In the genomic region with DNA sequence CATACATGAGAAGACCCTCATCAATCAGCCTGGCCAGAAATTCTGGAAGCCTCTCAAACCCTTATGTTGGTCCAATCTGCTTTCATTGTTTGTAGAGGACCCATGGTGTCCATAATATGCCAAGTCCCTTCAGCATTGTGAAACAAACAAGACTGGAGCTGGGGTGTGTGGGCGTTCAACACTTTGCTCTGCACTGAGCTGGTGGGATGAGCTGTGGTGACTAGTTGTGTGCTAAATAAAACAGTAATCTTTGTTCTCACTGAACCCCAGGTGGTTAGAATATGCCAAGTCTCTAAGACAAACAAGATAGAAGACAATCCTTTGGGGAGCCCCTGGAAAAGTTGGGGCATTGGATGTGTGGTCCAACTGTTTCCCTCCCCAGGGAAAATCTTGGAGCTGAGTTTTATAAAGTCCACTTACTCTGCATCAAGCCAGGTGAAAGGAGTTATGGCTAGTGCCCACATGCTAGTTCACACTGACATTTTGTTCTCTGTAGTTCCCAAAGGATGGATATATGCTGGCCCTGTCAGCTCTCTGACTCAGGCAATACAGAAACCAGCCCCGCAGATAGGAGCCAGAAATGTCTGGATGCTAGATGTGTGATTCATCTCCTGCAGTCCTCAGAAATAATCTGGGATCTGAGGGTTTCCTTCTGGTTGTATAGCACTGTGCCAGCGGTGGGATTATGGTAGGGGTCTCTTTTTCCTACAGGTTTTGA, we compare ENCODE assay signal across 18 cellular contexts.
DNase-seq lines count a peak whose midpoint lies in the region; ATAC-seq and TF ChIP-seq lines count a peak whose summit lies in the region.
"Had no signal": no experiment of that assay in that cellular context is flagged by ENCODE, and none has a peak within 500 bp of the region (broad histone marks: within the 10 kb centered on the region; RNA-seq: fewer than 3 reads in every experiment).

No MANE protein-coding gene starts in this region.

- no peak overlapping the region for H3K27ac Mint-ChIP-seq in GM23338
- H3K27ac Mint-ChIP-seq: brain; naive thymus-derived CD8-positive, alpha-beta T cell; T-helper 2 cell treated with Interferon-gamma antibody and Interleukin-4, amounts not matched to agents 5 μg/mL and 100 μg/mL, for 36 hours had no signal

- H3F3A ChIP-seq in GM23338 (replicated peaks; ENCODE audit: low read depth), result no peaks in the 10 kb centered on the region

- no peaks in the 10 kb centered on the region for H3K36me3 ChIP-seq in GM23338 (ENCODE audit: insufficient read depth)
- H3K36me3 ChIP-seq: lower lobe of right lung, stomach had no signal

- TF ChIP-seq CTCF in AG04450 (IDR thresholded peaks at IDR 0.05; ENCODE audit: low read depth, low read length) (no peak), astrocyte of the spinal cord (IDR thresholded peaks at IDR 0.05; ENCODE audit: low read depth, low read length) (no peak), GM23338 (conservative IDR thresholded peaks at IDR 0.05; ENCODE audit: low read depth in 2 of 2) (no peak)

- H3K79me2 ChIP-seq in GM23338 (replicated peaks; ENCODE audit: insufficient read depth), result no peaks in the 10 kb centered on the region

- DNase-seq in AG04450 (ENCODE audit: low read depth, low spot score) (peak; percentile 38), HT1080 (ENCODE audit: low read depth) (peak; percentile 71), astrocyte of the spinal cord (ENCODE audit: low read depth, low spot score) (peak; percentile 66), hepatic stellate cell (ENCODE audit: low spot score) (peak; percentile 61), GM23338 (ENCODE audit: low spot score) (no peak), NCI-H2029 treated with DMSO at 0.1 percent for 48 hours (lab: John Stamatoyannopoulos, UW) (no peak)
- DNase-seq: ACHN; activated CD4-positive, alpha-beta T cell treated with anti-CD3 and anti-CD28 coated beads for 1 hour; activated effector memory CD4-positive, alpha-beta T cell treated with anti-CD3 and anti-CD28 coated beads, Interleukin-2, amount 50 U/mL, for 16 hours; effector CD8-positive, alpha-beta T cell; lower lobe of right lung; naive thymus-derived CD8-positive, alpha-beta T cell; NCI-H1436; stomach had no signal

- H3K4me2 ChIP-seq in GM23338, result no peak overlapping the region

- CTCF ChIA-PET in AG04450 (lab: Charles Lee), result no interaction called here

- H3K27me3 Mint-ChIP-seq in GM23338 (ENCODE audit: insufficient read depth, low read depth, poor library complexity), result no peaks in the 10 kb centered on the region
- H3K27me3 Mint-ChIP-seq: brain had no signal

- no peaks in the 10 kb centered on the region for H3K36me3 Mint-ChIP-seq in GM23338 (ENCODE audit: low read depth)
- H3K36me3 Mint-ChIP-seq: brain had no signal

- H3K9me3 Mint-ChIP-seq in GM23338, result no peaks in the 10 kb centered on the region
- H3K9me3 Mint-ChIP-seq: T-helper 2 cell treated with Interferon-gamma antibody and Interleukin-4, amounts not matched to agents 5 μg/mL and 100 μg/mL, for 36 hours had no signal

- H3K4me1 Mint-ChIP-seq in GM23338, result no peaks in the 10 kb centered on the region
- H3K4me1 Mint-ChIP-seq: naive thymus-derived CD8-positive, alpha-beta T cell had no signal

- ATAC-seq in activated CD4-positive, CD25-positive, alpha-beta regulatory T cell treated with anti-CD3 and anti-CD28 coated beads, Interleukin-2, amount 50 U/mL, for 24 hours, result no peak
- ATAC-seq in GM21786 (IDR thresholded peaks at IDR 0.05; ENCODE audit: unreplicated experiment), result no peak
- no peak for ATAC-seq in GM23338
- ATAC-seq: lower lobe of right lung; naive thymus-derived CD8-positive, alpha-beta T cell had no signal

- H3K9me3 ChIP-seq in AG04450 (ENCODE audit: control insufficient read depth, insufficient read depth, low read length), result no peaks in the 10 kb centered on the region
- H3K9me3 ChIP-seq: lower lobe of right lung had no signal

- no peaks in the 10 kb centered on the region for H3K4me1 ChIP-seq in GM23338 (ENCODE audit: insufficient read depth)
- H3K4me1 ChIP-seq: lower lobe of right lung, stomach had no signal

- peak overlapping the region; percentile 4 for H3K27ac ChIP-seq in AG04450 (ENCODE audit: low read depth, low read length)
- no peak overlapping the region for H3K27ac ChIP-seq in GM23338 (ENCODE audit: low read depth)
- H3K27ac ChIP-seq: lower lobe of right lung, stomach had no signal

- H3K4me3 Mint-ChIP-seq in GM23338, result no peak overlapping the region
- H3K4me3 Mint-ChIP-seq: brain; naive thymus-derived CD8-positive, alpha-beta T cell; T-helper 2 cell treated with Interferon-gamma antibody and Interleukin-4, amounts not matched to agents 5 μg/mL and 100 μg/mL, for 36 hours had no signal

- no peaks in the 10 kb centered on the region for H3K27me3 ChIP-seq in AG04450 (ENCODE audit: control insufficient read depth, insufficient read depth, low read length)
- no peaks in the 10 kb centered on the region for H3K27me3 ChIP-seq in GM23338 (ENCODE audit: insufficient read depth)
- H3K27me3 ChIP-seq: stomach had no signal

- peaks cover 9% of the 10 kb centered on the region for H3K9me2 ChIP-seq in GM23338 (ENCODE audit: insufficient read depth)

- no peak overlapping the region for H2AFZ ChIP-seq in GM23338

- POLR2A ChIA-PET in AG04450 (lab: Yijun Ruan, JAX), result no interaction called here

- H3K4me3 ChIP-seq in AG04450 (ENCODE audit: low read depth, low read length), result no peak overlapping the region
- no peak overlapping the region for H3K4me3 ChIP-seq in astrocyte of the spinal cord (ENCODE audit: low read depth, low read length)
- no peak overlapping the region for H3K4me3 ChIP-seq in GM23338
- H3K4me3 ChIP-seq: lower lobe of right lung, stomach had no signal

- in situ Hi-C loops in astrocyte of the spinal cord (cut with HindIII; ENCODE audit: low sequenced_read_pairs), result no loop called here

- no peaks in the 10 kb centered on the region for H4K20me1 ChIP-seq in GM23338 (replicated peaks; ENCODE audit: insufficient read depth)

TF ChIP-seq in GM23338, 12 proteins besides CTCF, POLR2A, EP300 and RAD21:
- TF ChIP-seq EZH2 (IDR thresholded peaks at IDR 0.05; ENCODE audit: low read depth, unreplicated experiment), result no peak
- no peak for TF ChIP-seq CREB1 (CRISPR knock-in tag; IDR thresholded peaks at IDR 0.05; ENCODE audit: low read depth)
- TF ChIP-seq, protein P1, sequence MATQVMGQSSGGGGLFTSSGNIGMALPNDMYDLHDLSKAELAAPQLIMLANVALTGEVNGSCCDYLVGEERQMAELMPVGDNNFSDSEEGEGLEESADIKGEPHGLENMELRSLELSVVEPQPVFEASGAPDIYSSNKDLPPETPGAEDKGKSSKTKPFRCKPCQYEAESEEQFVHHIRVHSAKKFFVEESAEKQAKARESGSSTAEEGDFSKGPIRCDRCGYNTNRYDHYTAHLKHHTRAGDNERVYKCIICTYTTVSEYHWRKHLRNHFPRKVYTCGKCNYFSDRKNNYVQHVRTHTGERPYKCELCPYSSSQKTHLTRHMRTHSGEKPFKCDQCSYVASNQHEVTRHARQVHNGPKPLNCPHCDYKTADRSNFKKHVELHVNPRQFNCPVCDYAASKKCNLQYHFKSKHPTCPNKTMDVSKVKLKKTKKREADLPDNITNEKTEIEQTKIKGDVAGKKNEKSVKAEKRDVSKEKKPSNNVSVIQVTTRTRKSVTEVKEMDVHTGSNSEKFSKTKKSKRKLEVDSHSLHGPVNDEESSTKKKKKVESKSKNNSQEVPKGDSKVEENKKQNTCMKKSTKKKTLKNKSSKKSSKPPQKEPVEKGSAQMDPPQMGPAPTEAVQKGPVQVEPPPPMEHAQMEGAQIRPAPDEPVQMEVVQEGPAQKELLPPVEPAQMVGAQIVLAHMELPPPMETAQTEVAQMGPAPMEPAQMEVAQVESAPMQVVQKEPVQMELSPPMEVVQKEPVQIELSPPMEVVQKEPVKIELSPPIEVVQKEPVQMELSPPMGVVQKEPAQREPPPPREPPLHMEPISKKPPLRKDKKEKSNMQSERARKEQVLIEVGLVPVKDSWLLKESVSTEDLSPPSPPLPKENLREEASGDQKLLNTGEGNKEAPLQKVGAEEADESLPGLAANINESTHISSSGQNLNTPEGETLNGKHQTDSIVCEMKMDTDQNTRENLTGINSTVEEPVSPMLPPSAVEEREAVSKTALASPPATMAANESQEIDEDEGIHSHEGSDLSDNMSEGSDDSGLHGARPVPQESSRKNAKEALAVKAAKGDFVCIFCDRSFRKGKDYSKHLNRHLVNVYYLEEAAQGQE (IDR thresholded peaks at IDR 0.05; ENCODE audit: unreplicated experiment), result no peak
- no peak for TF ChIP-seq POLR2AphosphoS5 (IDR thresholded peaks at IDR 0.05; ENCODE audit: low read depth)
- TF ChIP-seq EZH2phosphoT487 (IDR thresholded peaks at IDR 0.05; ENCODE audit: unreplicated experiment), result no peak

Comparison
In these comparisons a context has a peak if more than half of its experiments do, and no peak if none do; other contexts are left out.
1. DNase-seq: peak in AG04450 (single experiment), HT1080 (single experiment), astrocyte of the spinal cord (single experiment) and hepatic stellate cell (single experiment); none in GM23338 (single experiment) and NCI-H2029 treated with DMSO at 0.1 percent for 48 hours (single experiment).